ENCODE assay signal across 8 cellular contexts in genomic region chr7:140397784-140398750, GRCh38. TPM values are rescaled to one million over a fixed set of nuclear protein-coding genes. Genes with fewer than 3 reads are reported as not detected.
DNase-seq lines count a peak whose midpoint lies in the region; ATAC-seq lines count a peak whose summit lies in the region.

Gene SLC37A3 (minus strand): TSS chr7:140398530. CDS start chr7:140382526, 16,004 bp downstream.

- H4K20me1 ChIP-seq in BLaER1 = peaks cover 44% of the 10 kb centered on the region

- H3K36me3 ChIP-seq in BLaER1 = peaks cover 10% of the 10 kb centered on the region
- no peaks in the 10 kb centered on the region for H3K36me3 ChIP-seq in effector memory CD4-positive, alpha-beta T cell (ENCODE audit: control insufficient read depth, insufficient read depth, low read length)

- ATAC-seq in HG03457 (IDR thresholded peaks at IDR 0.05; ENCODE audit: unreplicated experiment) = peak; percentile 95

- H3K27ac ChIP-seq in BLaER1 = peak within 1 kb of the TSS; percentile 85
- H3K27ac ChIP-seq in effector memory CD4-positive, alpha-beta T cell (ENCODE audit: insufficient read depth, low read length, poor library complexity, severe bottlenecking) = peak within 1 kb of the TSS; percentile 73

- H3K9ac ChIP-seq in BLaER1 = peak within 1 kb of the TSS; percentile 93

- DNase-seq in GM19240 (ENCODE audit: insufficient read length, low spot score) = peak; percentile 90
- peak; percentile 67 for DNase-seq in NCI-H748 treated with DMSO at 0.1 percent for 48 hours (lab: John Stamatoyannopoulos, UW)
- peak; percentile 72 to 81 (median 77) for DNase-seq in effector memory CD4-positive, alpha-beta T cell
- DNase-seq in medulla oblongata (ENCODE audit: extremely low spot score) = peak; percentile 86
- DNase-seq in stimulated activated CD8-positive, alpha-beta memory T cell treated with anti-CD3 and anti-CD28 coated beads, Interleukin-12 subunit alpha, Interleukin-12 subunit beta, amount 100 ng/mL, for 1 hour (ENCODE audit: low read depth) = peak; percentile 74

- H3K4me2 ChIP-seq in BLaER1 = peak within 1 kb of the TSS; percentile 66

- H3K27me3 ChIP-seq in BLaER1 = no peaks in the 10 kb centered on the region
- no peaks in the 10 kb centered on the region for H3K27me3 ChIP-seq in effector memory CD4-positive, alpha-beta T cell (replicated peaks; ENCODE audit: control insufficient read depth, insufficient read depth, low read length, poor library complexity, severe bottlenecking)

- POLR2A ChIA-PET in activated CD8-positive, alpha-beta memory T cell treated with anti-CD3 and anti-CD28 coated beads for 36 hours (lab: Charles Lee) = interaction anchor here (0.6 to 1.6 kb wide), 10 partner anchors 12 to 154 kb away, joined by 3 to 15 read pairs (median 4); no protein-coding TSS in a partner anchor

- CTCF ChIA-PET in activated CD8-positive, alpha-beta memory T cell treated with anti-CD3 and anti-CD28 coated beads for 36 hours (lab: Charles Lee) = interaction anchor here (1.0 to 1.2 kb wide), 2 partner anchors 22 to 23 kb away, joined by 3 read pairs; no protein-coding TSS in a partner anchor

- no peaks in the 10 kb centered on the region for H3K9me3 ChIP-seq in BLaER1
- H3K9me3 ChIP-seq in effector memory CD4-positive, alpha-beta T cell (ENCODE audit: control insufficient read depth, low read length) = no peaks in the 10 kb centered on the region

- H3K4me3 ChIP-seq in BLaER1 = peak within 1 kb of the TSS; percentile 95
- peak within 1 kb of the TSS; percentile 84 for H3K4me3 ChIP-seq in effector memory CD4-positive, alpha-beta T cell (ENCODE audit: insufficient read depth, low read depth, low read length, poor library complexity, severe bottlenecking)

- H3K4me1 ChIP-seq in BLaER1 = peaks cover 26% of the 10 kb centered on the region
- peaks cover 4% of the 10 kb centered on the region for H3K4me1 ChIP-seq in effector memory CD4-positive, alpha-beta T cell (ENCODE audit: control insufficient read depth, insufficient read depth, low read length, poor library complexity, severe bottlenecking)

RNA-seq across cellular contexts. Expression of gene SLC37A3, which starts in this region (rescaled TPM):
- total RNA-seq in activated CD8-positive, alpha-beta memory T cell treated with anti-CD3 and anti-CD28 coated beads for 36 hours = 10 to 100 TPM; 42.0 to 45.0 TPM

Comparison
In these comparisons a context has a peak if more than half of its experiments do, and no peak if none do; other contexts are left out.
1. Peak in every context shown above with its lines: DNase-seq, ATAC-seq, H3K4me3 ChIP-seq and H3K27ac ChIP-seq.